Comparison of ENCODE assay signal across 18 cellular contexts in the genomic region with DNA sequence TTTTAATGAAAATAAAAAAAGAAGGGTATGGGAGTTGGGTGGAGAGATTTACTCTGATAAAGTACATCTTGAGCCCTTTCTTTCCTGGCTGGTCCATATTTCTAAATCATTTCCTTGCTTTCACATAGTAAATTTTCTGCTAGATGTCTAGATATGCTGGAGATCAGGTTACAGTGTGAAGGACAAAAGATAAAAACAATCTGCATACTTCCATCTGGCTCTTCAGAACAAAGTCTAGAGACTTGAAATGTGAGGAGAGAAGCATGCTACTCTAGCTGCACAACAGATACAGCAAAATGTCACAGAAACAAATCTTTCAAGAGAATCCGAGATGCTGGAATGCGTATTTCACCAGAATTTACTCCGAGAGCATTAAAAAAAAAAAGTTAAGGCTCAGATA. TPM values are rescaled to one million over a fixed set of nuclear protein-coding genes. Genes with fewer than 3 reads are reported as not detected.
A peak's percentile ranks its signal among the peaks of the same experiment; 100 is the strongest.
DNase-seq lines count a peak whose midpoint lies in the region; ATAC-seq and TF ChIP-seq lines count a peak whose summit lies in the region.
"Had no signal": no experiment of that assay in that cellular context is flagged by ENCODE, and none has a peak within 500 bp of the region (broad histone marks: within the 10 kb centered on the region; RNA-seq: fewer than 3 reads in every experiment).

No MANE protein-coding gene starts in this region.

- peaks cover 55% of the 10 kb centered on the region for H3K4me1 ChIP-seq in Karpas-422 (ENCODE audit: low read length)

- intact Hi-C loops in activated T-helper 2 cell treated with anti-CD3 and anti-CD28 coated beads, Interferon-gamma antibody, Interleukin-2, Interleukin-4, amounts not matched to agents 10 μg/mL and 5 μg/mL and 100 μg/mL, durations not matched to agents 14 hours and 24 hours and 36 hours (cut with micrococcal nuclease): no loop called here

- H2AFZ ChIP-seq in Karpas-422 (ENCODE audit: low read length): no peak overlapping the region

- in situ Hi-C loops in GM13977 (cut with MboI; ENCODE audit: low pct_unique_long_range_greater_than_20kb, low sequenced_read_pairs, unreplicated experiment): no loop called here

- H3K9me3 ChIP-seq in Karpas-422 (ENCODE audit: low read length): no peaks in the 10 kb centered on the region
- H3K9me3 ChIP-seq: Peyer's patch, uterus had no signal

- H3K4me3 ChIP-seq in Karpas-422 (ENCODE audit: low read length) (no peak overlapping the region), fibroblast of villous mesenchyme (ENCODE audit: low read depth, low read length) (no peak overlapping the region)
- H3K4me3 ChIP-seq: Peyer's patch, uterus had no signal

- H3K4me1 Mint-ChIP-seq in activated T-helper 2 cell treated with anti-CD3 and anti-CD28 coated beads, Interferon-gamma antibody, Interleukin-2, Interleukin-4, amounts not matched to agents 10 μg/mL and 5 μg/mL and 100 μg/mL, durations not matched to agents 14 hours and 24 hours and 36 hours (ENCODE audit: low read depth): peaks cover 13% of the 10 kb centered on the region

- no peak overlapping the region for H3K27ac Mint-ChIP-seq in activated T-helper 2 cell treated with anti-CD3 and anti-CD28 coated beads, Interferon-gamma antibody, Interleukin-2, Interleukin-4, amounts not matched to agents 10 μg/mL and 5 μg/mL and 100 μg/mL, durations not matched to agents 14 hours and 24 hours and 36 hours
- H3K27ac Mint-ChIP-seq: activated CD4-positive, alpha-beta memory T cell treated with anti-CD3 and anti-CD28 coated beads for 36 hours; activated naive CD8-positive, alpha-beta T cell treated with anti-CD3 and anti-CD28 coated beads for 36 hours; CD4-positive, alpha-beta T cell; IgD-negative memory B cell had no signal

- peak overlapping the region; percentile 62 for H3K4me2 ChIP-seq in Karpas-422 (ENCODE audit: low read depth, low read length, poor library complexity, severe bottlenecking)

- DNase-seq in Karpas-422: no peak
- peak; percentile 42 for DNase-seq in fibroblast of villous mesenchyme (ENCODE audit: low read depth)
- DNase-seq in medulla oblongata (ENCODE audit: extremely low spot score): no peak
- no peak for DNase-seq in GM13977 (ENCODE audit: low spot score)
- DNase-seq in activated T-helper 2 cell treated with anti-CD3 and anti-CD28 coated beads, Interferon-gamma antibody, Interleukin-2, Interleukin-4, amounts not matched to agents 10 μg/mL and 5 μg/mL and 100 μg/mL, durations not matched to agents 14 hours and 24 hours and 36 hours (ENCODE audit: low spot score): no peak
- DNase-seq: activated CD4-positive, alpha-beta memory T cell treated with anti-CD3 and anti-CD28 coated beads for 36 hours; activated naive CD8-positive, alpha-beta T cell treated with anti-CD3 and anti-CD28 coated beads for 36 hours; activated T-cell treated with anti-CD3 and anti-CD28 coated beads, Interleukin-2, amount 50 U/mL, for 4 hours; CD4-positive, alpha-beta T cell; DND-41; effector CD4-positive, alpha-beta T cell; NCI-H2081 treated with DMSO at 0.1 percent for 48 hours; Peyer's patch; uterus had no signal

- H3K27me3 ChIP-seq in Karpas-422 (ENCODE audit: low read length): no peaks in the 10 kb centered on the region
- H3K27me3 ChIP-seq: Peyer's patch, uterus had no signal

- peaks cover 3% of the 10 kb centered on the region for H3K36me3 Mint-ChIP-seq in activated T-helper 2 cell treated with anti-CD3 and anti-CD28 coated beads, Interferon-gamma antibody, Interleukin-2, Interleukin-4, amounts not matched to agents 10 μg/mL and 5 μg/mL and 100 μg/mL, durations not matched to agents 14 hours and 24 hours and 36 hours (ENCODE audit: low read depth)
- H3K36me3 Mint-ChIP-seq: IgD-negative memory B cell had no signal

- H3K9me2 ChIP-seq in Karpas-422 (replicated peaks; ENCODE audit: insufficient read depth, low read length): no peaks in the 10 kb centered on the region

- H3K27ac ChIP-seq in 22Rv1 (peak overlapping the region; percentile 80; the same call in 1 of the 2 replicates), Karpas-422 (ENCODE audit: low read length) (peak overlapping the region; percentile 87), VCaP (peak overlapping the region; percentile 75)

- no peak for TF ChIP-seq CTCF in 22Rv1 (IDR thresholded peaks at IDR 0.05)
- TF ChIP-seq CTCF in VCaP (conservative IDR thresholded peaks at IDR 0.05): no peak
- no peak for TF ChIP-seq CTCF in fibroblast of villous mesenchyme (IDR thresholded peaks at IDR 0.05; ENCODE audit: insufficient read depth, low read depth, low read length)
- TF ChIP-seq CTCF in GM13977 (IDR thresholded peaks at IDR 0.05; ENCODE audit: extremely low read depth, insufficient read depth, missing control alignments): no peak

- no peak for ATAC-seq in HG03460 (IDR thresholded peaks at IDR 0.05; ENCODE audit: unreplicated experiment)
- ATAC-seq: activated T-cell treated with anti-CD3 and anti-CD28 coated beads, Interleukin-2, amount 50 U/mL, for 4 hours had no signal

- H4K20me1 ChIP-seq in Karpas-422 (ENCODE audit: insufficient read depth, low read depth, low read length): no peaks in the 10 kb centered on the region

- H3K27me3 Mint-ChIP-seq in activated T-helper 2 cell treated with anti-CD3 and anti-CD28 coated beads, Interferon-gamma antibody, Interleukin-2, Interleukin-4, amounts not matched to agents 10 μg/mL and 5 μg/mL and 100 μg/mL, durations not matched to agents 14 hours and 24 hours and 36 hours (ENCODE audit: low read depth): peaks cover 2% of the 10 kb centered on the region
- H3K27me3 Mint-ChIP-seq: activated CD4-positive, alpha-beta memory T cell treated with anti-CD3 and anti-CD28 coated beads for 36 hours; activated naive CD8-positive, alpha-beta T cell treated with anti-CD3 and anti-CD28 coated beads for 36 hours; CD4-positive, alpha-beta T cell had no signal

- H3K4me3 Mint-ChIP-seq in activated T-helper 2 cell treated with anti-CD3 and anti-CD28 coated beads, Interferon-gamma antibody, Interleukin-2, Interleukin-4, amounts not matched to agents 10 μg/mL and 5 μg/mL and 100 μg/mL, durations not matched to agents 14 hours and 24 hours and 36 hours (ENCODE audit: low read depth): no peak overlapping the region
- H3K4me3 Mint-ChIP-seq: activated CD4-positive, alpha-beta memory T cell treated with anti-CD3 and anti-CD28 coated beads for 36 hours; activated naive CD8-positive, alpha-beta T cell treated with anti-CD3 and anti-CD28 coated beads for 36 hours; activated T-cell treated with anti-CD3 and anti-CD28 coated beads, Interleukin-2, amount 50 U/mL, for 4 hours; CD4-positive, alpha-beta T cell; IgD-negative memory B cell had no signal

- no peak overlapping the region for H3K9ac ChIP-seq in Karpas-422 (ENCODE audit: low read length)

- peaks cover 93% of the 10 kb centered on the region for H3K79me2 ChIP-seq in Karpas-422 (ENCODE audit: low read length)

- H3K36me3 ChIP-seq in Karpas-422 (ENCODE audit: insufficient read depth, low read length): peaks cover 4% of the 10 kb centered on the region; the same call in 1 of the 2 replicates
- H3K36me3 ChIP-seq: Peyer's patch, uterus had no signal

- no peaks in the 10 kb centered on the region for H3K9me3 Mint-ChIP-seq in activated T-helper 2 cell treated with anti-CD3 and anti-CD28 coated beads, Interferon-gamma antibody, Interleukin-2, Interleukin-4, amounts not matched to agents 10 μg/mL and 5 μg/mL and 100 μg/mL, durations not matched to agents 14 hours and 24 hours and 36 hours
- H3K9me3 Mint-ChIP-seq: activated CD4-positive, alpha-beta memory T cell treated with anti-CD3 and anti-CD28 coated beads for 36 hours; activated naive CD8-positive, alpha-beta T cell treated with anti-CD3 and anti-CD28 coated beads for 36 hours; activated T-cell treated with anti-CD3 and anti-CD28 coated beads, Interleukin-2, amount 50 U/mL, for 4 hours; CD4-positive, alpha-beta T cell had no signal

RNA-seq across cellular contexts. Expression of a gene that starts 42.2 kb away (rescaled TPM):
- 202 and 334 TPM in 2 replicates for total RNA-seq in Karpas-422 (2014; rRNA removed; shearing (Covaris generic); ENCODE audit: low replicate concordance)
- total RNA-seq in fibroblast of villous mesenchyme: 55.7 and 97.3 TPM in 2 replicates
- total RNA-seq in activated T-helper 2 cell treated with anti-CD3 and anti-CD28 coated beads, Interferon-gamma antibody, Interleukin-2, Interleukin-4, amounts not matched to agents 10 μg/mL and 5 μg/mL and 100 μg/mL, durations not matched to agents 14 hours and 24 hours and 36 hours: 132 and 138 TPM in 2 replicates
